ENCODE assay signal across 1 cellular context in the genomic region with DNA sequence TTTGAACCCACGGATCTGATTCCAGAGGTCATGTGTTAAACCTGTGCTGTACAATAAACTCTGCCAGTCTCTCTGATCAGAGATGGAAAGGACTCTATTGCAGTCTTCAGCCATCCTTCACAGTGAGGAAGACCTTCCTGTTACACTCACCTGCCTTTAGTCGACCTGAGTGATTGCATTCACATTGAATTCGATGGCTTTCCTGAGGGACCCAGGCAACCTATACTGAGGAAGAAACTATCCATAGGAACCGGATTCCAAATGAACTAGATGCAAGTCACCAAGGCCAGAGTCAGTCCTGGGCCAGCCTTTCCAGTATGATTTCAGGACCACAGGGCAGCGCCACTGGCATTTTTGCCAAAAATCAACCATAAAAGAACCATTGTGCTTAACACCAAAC.
TF ChIP-seq lines count a peak whose summit lies in the region.

No MANE protein-coding gene starts in this region.

TF ChIP-seq in HepG2, 621 proteins besides CTCF, POLR2A, EP300 and RAD21 (continued from another document):
- TF ChIP-seq, protein P1, sequence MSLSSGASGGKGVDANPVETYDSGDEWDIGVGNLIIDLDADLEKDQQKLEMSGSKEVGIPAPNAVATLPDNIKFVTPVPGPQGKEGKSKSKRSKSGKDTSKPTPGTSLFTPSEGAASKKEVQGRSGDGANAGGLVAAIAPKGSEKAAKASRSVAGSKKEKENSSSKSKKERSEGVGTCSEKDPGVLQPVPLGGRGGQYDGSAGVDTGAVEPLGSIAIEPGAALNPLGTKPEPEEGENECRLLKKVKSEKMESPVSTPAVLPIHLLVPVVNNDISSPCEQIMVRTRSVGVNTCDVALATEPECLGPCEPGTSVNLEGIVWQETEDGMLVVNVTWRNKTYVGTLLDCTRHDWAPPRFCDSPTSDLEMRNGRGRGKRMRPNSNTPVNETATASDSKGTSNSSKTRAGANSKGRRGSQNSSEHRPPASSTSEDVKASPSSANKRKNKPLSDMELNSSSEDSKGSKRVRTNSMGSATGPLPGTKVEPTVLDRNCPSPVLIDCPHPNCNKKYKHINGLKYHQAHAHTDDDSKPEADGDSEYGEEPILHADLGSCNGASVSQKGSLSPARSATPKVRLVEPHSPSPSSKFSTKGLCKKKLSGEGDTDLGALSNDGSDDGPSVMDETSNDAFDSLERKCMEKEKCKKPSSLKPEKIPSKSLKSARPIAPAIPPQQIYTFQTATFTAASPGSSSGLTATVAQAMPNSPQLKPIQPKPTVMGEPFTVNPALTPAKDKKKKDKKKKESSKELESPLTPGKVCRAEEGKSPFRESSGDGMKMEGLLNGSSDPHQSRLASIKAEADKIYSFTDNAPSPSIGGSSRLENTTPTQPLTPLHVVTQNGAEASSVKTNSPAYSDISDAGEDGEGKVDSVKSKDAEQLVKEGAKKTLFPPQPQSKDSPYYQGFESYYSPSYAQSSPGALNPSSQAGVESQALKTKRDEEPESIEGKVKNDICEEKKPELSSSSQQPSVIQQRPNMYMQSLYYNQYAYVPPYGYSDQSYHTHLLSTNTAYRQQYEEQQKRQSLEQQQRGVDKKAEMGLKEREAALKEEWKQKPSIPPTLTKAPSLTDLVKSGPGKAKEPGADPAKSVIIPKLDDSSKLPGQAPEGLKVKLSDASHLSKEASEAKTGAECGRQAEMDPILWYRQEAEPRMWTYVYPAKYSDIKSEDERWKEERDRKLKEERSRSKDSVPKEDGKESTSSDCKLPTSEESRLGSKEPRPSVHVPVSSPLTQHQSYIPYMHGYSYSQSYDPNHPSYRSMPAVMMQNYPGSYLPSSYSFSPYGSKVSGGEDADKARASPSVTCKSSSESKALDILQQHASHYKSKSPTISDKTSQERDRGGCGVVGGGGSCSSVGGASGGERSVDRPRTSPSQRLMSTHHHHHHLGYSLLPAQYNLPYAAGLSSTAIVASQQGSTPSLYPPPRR (CRISPR knock-in tag; IDR thresholded peaks at IDR 0.05; ENCODE audit: borderline replicate concordance): peak; percentile 54; the same call in 1 of the 2 replicates
- 0 out of 2 replicates have a peak, but pooled peaks have one; percentile 45 for TF ChIP-seq ZNF577 (CRISPR knock-in tag; IDR thresholded peaks at IDR 0.05; ENCODE audit: borderline replicate concordance, low read depth)
